In the genomic region with DNA sequence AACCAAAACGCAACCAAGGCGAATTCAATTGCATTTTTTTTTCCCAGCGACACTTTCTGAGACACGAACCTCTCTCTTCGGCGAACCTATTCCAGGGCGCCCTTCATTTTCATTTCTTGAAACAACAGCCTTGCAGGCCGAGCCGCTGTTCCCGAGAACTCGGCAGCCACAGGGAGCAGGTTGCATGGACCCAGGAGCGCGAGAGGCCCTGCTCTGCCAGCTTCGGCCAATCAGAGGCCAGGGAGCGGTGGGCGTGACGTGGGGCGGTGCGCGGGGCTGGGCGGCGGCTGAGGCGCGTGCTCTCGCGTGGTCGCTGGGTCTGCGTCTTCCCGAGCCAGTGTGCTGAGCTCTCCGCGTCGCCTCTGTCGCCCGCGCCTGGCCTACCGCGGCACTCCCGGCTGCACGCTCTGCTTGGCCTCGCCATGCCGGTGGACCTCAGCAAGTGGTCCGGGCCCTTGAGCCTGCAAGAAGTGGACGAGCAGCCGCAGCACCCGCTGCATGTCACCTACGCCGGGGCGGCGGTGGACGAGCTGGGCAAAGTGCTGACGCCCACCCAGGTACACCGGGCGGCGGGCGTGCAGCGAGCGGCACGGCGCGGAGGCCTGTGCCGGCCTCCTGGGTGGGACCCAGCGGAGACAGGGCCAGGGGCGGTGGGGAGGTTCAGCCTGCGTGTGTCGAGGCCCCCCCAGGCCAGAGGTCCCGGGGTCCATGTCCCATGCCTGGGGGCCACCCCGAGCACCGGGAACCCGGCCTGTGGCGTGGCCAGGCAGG, we compare ENCODE assay signal across 8 cellular contexts. TPM values are rescaled to one million over a fixed set of nuclear protein-coding genes. Genes with fewer than 3 reads are reported as not detected.
DNase-seq lines count a peak whose midpoint lies in the region; ATAC-seq and TF ChIP-seq lines count a peak whose summit lies in the region.

TSS of gene PEBP1 (plus strand) at position 337 of the 771 bp plus-strand sequence. CDS start at position 423, 86 bp downstream.

- no peaks in the 10 kb centered on the region for H3K27me3 ChIP-seq in GM06990 (replicated peaks; ENCODE audit: control insufficient read depth, insufficient read depth, low read length)

- peak within 1 kb of the TSS; percentile 78 to 96 for H3K27ac Mint-ChIP-seq in activated naive CD4-positive, alpha-beta T cell treated with anti-CD3 and anti-CD28 coated beads, Interleukin-2, amount 50 U/mL, for 72 hours

- H3K36me3 ChIP-seq in GM06990 (ENCODE audit: control insufficient read depth, insufficient read depth, low read length), result peaks cover 8% of the 10 kb centered on the region

- H3K36me3 Mint-ChIP-seq in activated naive CD4-positive, alpha-beta T cell treated with anti-CD3 and anti-CD28 coated beads, Interleukin-2, amount 50 U/mL, for 72 hours, result peaks cover 30% of the 10 kb centered on the region in 2 donors

- H3K27ac ChIP-seq in temporal lobe (ENCODE audit: low read depth, low read length), result peak within 1 kb of the TSS; percentile 94

- H3K4me3 ChIP-seq in GM06990 (replicated peaks; ENCODE audit: low read depth, low read length) (peak within 1 kb of the TSS; percentile 95), HFF-Myc (replicated peaks; ENCODE audit: low read depth, low read length) (peak within 1 kb of the TSS; percentile 78)

- peak; percentile 99 to 100 for ATAC-seq in activated naive CD4-positive, alpha-beta T cell treated with anti-CD3 and anti-CD28 coated beads, Interleukin-2, amount 50 U/mL, for 72 hours
- ATAC-seq in omental fat pad (ENCODE audit: low FRiP score), result peak; percentile 97

- H3K9me3 Mint-ChIP-seq in activated naive CD4-positive, alpha-beta T cell treated with anti-CD3 and anti-CD28 coated beads, Interleukin-2, amount 50 U/mL, for 72 hours, result no peaks in the 10 kb centered on the region

- DNase-seq in GM06990 (ENCODE audit: extremely low read depth, insufficient read length), result peak; percentile 97
- peak; percentile 58 for DNase-seq in HFF-Myc (ENCODE audit: extremely low read depth, low read depth)
- DNase-seq in NAMALWA (ENCODE audit: low spot score), result peak; percentile 91
- peak; percentile 38 for DNase-seq in SKM-1 (lab: John Stamatoyannopoulos, UW; ENCODE audit: unreplicated experiment)
- peak; percentile 94 for DNase-seq in activated naive CD4-positive, alpha-beta T cell treated with anti-CD3 and anti-CD28 coated beads, Interleukin-2, amount 50 U/mL, for 72 hours (ENCODE audit: low spot score in 2 of 2)
- DNase-seq in glomerular endothelial cell (ENCODE audit: extremely low read depth, low read depth, low spot score), result no peak
- DNase-seq in omental fat pad (ENCODE audit: low spot score), result peak; percentile 85

- peak; percentile 2 for TF ChIP-seq CTCF in GM06990 (IDR thresholded peaks at IDR 0.05; ENCODE audit: insufficient read depth, low read length, poor library complexity, severe bottlenecking)
- no peak for TF ChIP-seq CTCF in HFF-Myc (IDR thresholded peaks at IDR 0.05; ENCODE audit: low read depth, low read length, missing control alignments)
- no peak for TF ChIP-seq CTCF in omental fat pad (IDR thresholded peaks at IDR 0.05)

RNA-seq across cellular contexts. Expression of gene PEBP1, which starts in this region (rescaled TPM):
- total RNA-seq in activated naive CD4-positive, alpha-beta T cell treated with anti-CD3 and anti-CD28 coated beads, Interleukin-2, amount 50 U/mL, for 72 hours, result 100 to 1,000 TPM in 1 of 2 donors, 10 to 100 TPM in 1; 89.2 to 140 TPM
- total RNA-seq in glomerular endothelial cell (182 and 210 TPM in 2 replicates), omental fat pad (100 to 1,000 TPM; 239 to 445 (median 292) TPM), temporal lobe (180 TPM)
